In the genomic region with DNA sequence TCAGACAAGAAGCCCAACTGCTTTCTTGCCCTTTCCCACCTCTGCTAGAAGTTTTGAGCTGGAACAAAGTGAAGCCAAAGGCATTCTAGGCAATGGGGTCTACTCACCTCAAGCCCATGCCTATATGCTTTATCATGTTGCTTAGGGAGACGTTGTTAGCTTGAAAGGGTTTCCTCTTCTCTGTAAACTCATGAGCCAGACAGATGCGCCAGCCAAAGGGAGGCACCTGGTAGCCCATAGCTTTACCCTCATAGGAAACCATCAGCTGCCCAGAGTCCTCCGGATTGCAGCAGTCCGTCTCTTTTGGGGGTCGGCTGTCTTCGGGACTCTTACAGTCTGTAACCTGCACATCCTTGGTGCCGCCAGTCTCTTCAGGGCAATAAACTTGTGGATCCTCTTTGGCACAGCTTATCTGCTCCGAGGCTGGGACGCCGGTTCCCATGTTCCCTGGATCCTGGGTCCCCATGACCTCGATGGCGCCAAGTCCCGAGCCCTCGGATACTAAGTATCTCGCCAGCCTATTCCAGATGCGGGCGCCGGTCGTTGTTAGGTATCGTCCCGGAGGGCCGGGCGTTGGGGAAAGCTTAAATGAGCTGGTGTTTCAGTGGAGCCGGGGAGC, we compare ENCODE assay signal across 6 cellular contexts. TPM values are rescaled to one million over a fixed set of nuclear protein-coding genes. Genes with fewer than 3 reads are reported as not detected.
DNase-seq lines count a peak whose midpoint lies in the region; ATAC-seq and TF ChIP-seq lines count a peak whose summit lies in the region.

No MANE protein-coding gene starts in this region.

- DNase-seq in activated CD4-positive, alpha-beta T cell treated with anti-CD3 and anti-CD28 coated beads, Interleukin-2, amount 10 ng/mL, durations not matched to agents 24 days and 14 days, result peak; percentile 74
- DNase-seq in activated CD4-positive, alpha-beta T cell treated with anti-CD3 and anti-CD28 coated beads for 4 hours, result no peak
- DNase-seq in dorsolateral prefrontal cortex, result no peak
- peak; percentile 42 for DNase-seq in retina
- no peak for DNase-seq in COLO829 (ENCODE audit: low spot score)

- peaks cover 43% of the 10 kb centered on the region for H3K36me3 Mint-ChIP-seq in activated CD4-positive, alpha-beta T cell treated with anti-CD3 and anti-CD28 coated beads, Interleukin-2, amount 10 ng/mL, durations not matched to agents 24 days and 14 days (ENCODE audit: low read depth)

- intact Hi-C loops in activated CD4-positive, alpha-beta T cell treated with anti-CD3 and anti-CD28 coated beads, Interleukin-2, amount 10 ng/mL, durations not matched to agents 24 days and 14 days (cut with micrococcal nuclease), result loop anchor here (1.0 to 5.0 kb wide), 2 partner anchors 16 to 146 kb away; a partner anchor contains a TSS
- intact Hi-C loops in dorsolateral prefrontal cortex (cut with DNase I), result no loop called here

- no peaks in the 10 kb centered on the region for H3K9me3 Mint-ChIP-seq in activated CD4-positive, alpha-beta T cell treated with anti-CD3 and anti-CD28 coated beads, Interleukin-2, amount 10 ng/mL, durations not matched to agents 24 days and 14 days

- no peak for TF ChIP-seq CTCF in dorsolateral prefrontal cortex (IDR thresholded peaks at IDR 0.05 in 54 of 56, conservative IDR thresholded peaks at IDR 0.05 in 2 of 56; ENCODE audit: low read depth in 1 of 56, partially characterized antibody in 56 of 56)

- H3K4me3 ChIP-seq in dorsolateral prefrontal cortex, result peak overlapping the region; percentile 60 to 99 (median 92)

- peak overlapping the region; percentile 45 for H3K27ac Mint-ChIP-seq in activated CD4-positive, alpha-beta T cell treated with anti-CD3 and anti-CD28 coated beads, Interleukin-2, amount 10 ng/mL, durations not matched to agents 24 days and 14 days

- peaks cover 49% of the 10 kb centered on the region for H3K4me1 Mint-ChIP-seq in activated CD4-positive, alpha-beta T cell treated with anti-CD3 and anti-CD28 coated beads, Interleukin-2, amount 10 ng/mL, durations not matched to agents 24 days and 14 days

- no peaks in the 10 kb centered on the region for H3K27me3 Mint-ChIP-seq in activated CD4-positive, alpha-beta T cell treated with anti-CD3 and anti-CD28 coated beads, Interleukin-2, amount 10 ng/mL, durations not matched to agents 24 days and 14 days

- peak overlapping the region; percentile 85 for H3K4me3 Mint-ChIP-seq in activated CD4-positive, alpha-beta T cell treated with anti-CD3 and anti-CD28 coated beads, Interleukin-2, amount 10 ng/mL, durations not matched to agents 24 days and 14 days

- H3K27me3 ChIP-seq in dorsolateral prefrontal cortex, result no peaks in the 10 kb centered on the region

- no peak for ATAC-seq in GM19463 (IDR thresholded peaks at IDR 0.05; ENCODE audit: unreplicated experiment)

- H3K27ac ChIP-seq in dorsolateral prefrontal cortex, result peak overlapping the region in 58 of 59 donors; percentile 19 to 96 (median 87)

RNA-seq across cellular contexts. Expression of a gene that starts 0.7 kb away (rescaled TPM):
- total RNA-seq in activated CD4-positive, alpha-beta T cell treated with anti-CD3 and anti-CD28 coated beads, Interleukin-2, amount 10 ng/mL, durations not matched to agents 24 days and 14 days, result 46.7 and 50.1 TPM in 2 replicates
- 100 to 1,000 TPM in 98 of 120 experiments, 10 to 100 TPM in 22; 79.3 to 156 (median 112) TPM for total RNA-seq in dorsolateral prefrontal cortex

RNA-seq across cellular contexts. Expression of a gene that starts 0.7 kb away (rescaled TPM):
- total RNA-seq in activated CD4-positive, alpha-beta T cell treated with anti-CD3 and anti-CD28 coated beads, Interleukin-2, amount 10 ng/mL, durations not matched to agents 24 days and 14 days, result 16.3 and 16.7 TPM in 2 replicates
- 10 to 100 TPM; 30.0 to 52.9 (median 38.4) TPM for total RNA-seq in dorsolateral prefrontal cortex

RNA-seq across cellular contexts. Expression of a gene that starts 5.7 kb away (rescaled TPM):
- total RNA-seq in activated CD4-positive, alpha-beta T cell treated with anti-CD3 and anti-CD28 coated beads, Interleukin-2, amount 10 ng/mL, durations not matched to agents 24 days and 14 days, result 0.88 TPM in 1 of 2 replicates, not detected in the other
- total RNA-seq in dorsolateral prefrontal cortex, result 1 to 10 TPM in 17 of 120 experiments, under 1 TPM in 5, not detected in 98; 0.68 to 8.6 (median 1.2) TPM

RNA-seq across cellular contexts. Expression of a gene that starts 15.9 kb away (rescaled TPM):
- 27.0 and 27.6 TPM in 2 replicates for total RNA-seq in activated CD4-positive, alpha-beta T cell treated with anti-CD3 and anti-CD28 coated beads, Interleukin-2, amount 10 ng/mL, durations not matched to agents 24 days and 14 days
- total RNA-seq in dorsolateral prefrontal cortex, result 10 to 100 TPM; 30.1 to 53.9 (median 40.9) TPM

RNA-seq across cellular contexts. Expression of a gene that starts 16.4 kb away (rescaled TPM):
- total RNA-seq in activated CD4-positive, alpha-beta T cell treated with anti-CD3 and anti-CD28 coated beads, Interleukin-2, amount 10 ng/mL, durations not matched to agents 24 days and 14 days, result 220 and 243 TPM in 2 replicates
- total RNA-seq in dorsolateral prefrontal cortex, result 100 to 1,000 TPM in 81 of 120 experiments, 10 to 100 TPM in 39; 65.1 to 206 (median 112) TPM

Comparison
In these comparisons a context has a peak if more than half of its experiments do, and no peak if none do; other contexts are left out.
1. DNase-seq: peak in activated CD4-positive, alpha-beta T cell treated with anti-CD3 and anti-CD28 coated beads, Interleukin-2, amount 10 ng/mL, durations not matched to agents 24 days and 14 days (single experiment) and retina (single experiment); none in activated CD4-positive, alpha-beta T cell treated with anti-CD3 and anti-CD28 coated beads for 4 hours (0 of 2), dorsolateral prefrontal cortex (0 of 10) and COLO829 (single experiment).